ENCODE assay signal across 8 cellular contexts in the genomic region with DNA sequence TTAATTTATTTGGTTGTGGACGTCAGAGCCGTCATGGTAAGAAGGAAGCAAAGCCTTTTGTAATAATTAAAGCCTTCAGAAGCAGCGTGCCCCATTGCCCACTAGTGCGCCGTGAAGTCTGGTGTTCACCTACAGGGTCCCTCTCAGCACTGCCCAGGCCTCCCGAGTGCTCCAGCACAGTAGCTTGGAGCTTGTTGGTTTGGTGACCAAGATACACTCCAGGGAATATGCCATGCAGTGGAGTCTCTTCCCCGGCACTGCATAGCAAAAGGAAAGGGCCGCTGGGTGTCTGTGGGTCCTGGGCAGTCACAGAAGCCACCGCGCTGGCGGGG. TPM values are rescaled to one million over a fixed set of nuclear protein-coding genes. Genes with fewer than 3 reads are reported as not detected.
DNase-seq lines count a peak whose midpoint lies in the region; TF ChIP-seq lines count a peak whose summit lies in the region.

No MANE protein-coding gene starts in this region.

- H3K9me2 ChIP-seq in DOHH2 (replicated peaks; ENCODE audit: control insufficient read depth, low read length): no peaks in the 10 kb centered on the region

- peaks cover 54% of the 10 kb centered on the region for H3K79me2 ChIP-seq in DOHH2 (ENCODE audit: control insufficient read depth, low read length)

- TF ChIP-seq CTCF in DOHH2 (IDR thresholded peaks at IDR 0.05; ENCODE audit: low read depth, low read length, poor library complexity, severe bottlenecking): no peak
- no peak for TF ChIP-seq CTCF in kidney epithelial cell (IDR thresholded peaks at IDR 0.05; ENCODE audit: insufficient read depth, low read length, poor library complexity, severe bottlenecking)

- DNase-seq in H7: no peak
- DNase-seq in RKO (ENCODE audit: low spot score): peak; percentile 45
- DNase-seq in kidney epithelial cell (ENCODE audit: low read depth): no peak
- no peak for DNase-seq in DMS53 (lab: John Stamatoyannopoulos, UW)
- no peak for DNase-seq in stimulated activated CD4-positive, alpha-beta T cell treated with anti-CD3 and anti-CD28 coated beads, Interleukin-15, amount 100 ng/mL, for 24 hours
- no peak for DNase-seq in activated CD4-positive, alpha-beta T cell treated with anti-CD3 and anti-CD28 coated beads for 1 hour
- DNase-seq in medulla oblongata (ENCODE audit: extremely low spot score): no peak

- H3K4me2 ChIP-seq in DOHH2 (ENCODE audit: low read length): peak overlapping the region; percentile 92

- no peaks in the 10 kb centered on the region for H3K9me3 ChIP-seq in DOHH2 (ENCODE audit: control insufficient read depth, insufficient read depth, low read length)

- H3K36me3 ChIP-seq in DOHH2 (ENCODE audit: control insufficient read depth, low read length): peaks cover 39% of the 10 kb centered on the region
- no peaks in the 10 kb centered on the region for H3K36me3 ChIP-seq in H7 (replicated peaks; ENCODE audit: control insufficient read depth, insufficient read depth, low read length)
- no peaks in the 10 kb centered on the region for H3K36me3 ChIP-seq in kidney epithelial cell (ENCODE audit: control insufficient read depth, insufficient read depth, low read length)

- H3K27me3 ChIP-seq in DOHH2 (ENCODE audit: control insufficient read depth, low read length): no peaks in the 10 kb centered on the region
- peaks cover 32% of the 10 kb centered on the region for H3K27me3 ChIP-seq in H7 (ENCODE audit: control insufficient read depth, insufficient read depth, low read length)
- peaks cover 2% of the 10 kb centered on the region for H3K27me3 ChIP-seq in kidney epithelial cell (ENCODE audit: control insufficient read depth, insufficient read depth, low read length)

- H3F3A ChIP-seq in DOHH2 (ENCODE audit: control insufficient read depth, insufficient read depth): peaks cover 47% of the 10 kb centered on the region

- H4K20me1 ChIP-seq in DOHH2 (ENCODE audit: control insufficient read depth, insufficient read depth, low read depth, low read length): no peaks in the 10 kb centered on the region

- peaks cover 67% of the 10 kb centered on the region for H3K4me1 ChIP-seq in DOHH2 (ENCODE audit: control insufficient read depth, low read length)

- H3K4me3 ChIP-seq in DOHH2 (ENCODE audit: low read length) (peak overlapping the region; percentile 93), H7 (ENCODE audit: insufficient read depth, low read depth, low read length) (peak overlapping the region; percentile 57), kidney epithelial cell (ENCODE audit: low read depth, low read length) (peak overlapping the region; percentile 69)

- peak overlapping the region; percentile 93 for H3K27ac ChIP-seq in DOHH2 (ENCODE audit: low read depth, low read length)

RNA-seq across cellular contexts. Expression of a gene that starts 0.5 kb away (rescaled TPM):
- total RNA-seq in H7 (2014; rRNA removed; shearing (Covaris generic)): 0.38 and 2.7 TPM in 2 replicates
- total RNA-seq in kidney epithelial cell: 12.3 and 15.0 TPM in 2 replicates
